ENCODE assay signal across 8 cellular contexts in genomic region chr2:119431976-119432881, GRCh38. TPM values are rescaled to one million over a fixed set of nuclear protein-coding genes. Genes with fewer than 3 reads are reported as not detected.
DNase-seq lines count a peak whose midpoint lies in the region; ATAC-seq and TF ChIP-seq lines count a peak whose summit lies in the region.

No MANE protein-coding gene starts in this region.

- peaks cover 11% of the 10 kb centered on the region for H3K4me1 Mint-ChIP-seq in stimulated activated naive CD8-positive, alpha-beta T cell treated with anti-CD3 and anti-CD28 coated beads, Interleukin-15, Interleukin-2, amounts not matched to agents 100 ng/mL and 50 ng/mL, for 24 hours (ENCODE audit: low read depth)
- peaks cover 12% of the 10 kb centered on the region for H3K4me1 Mint-ChIP-seq in osteocyte (ENCODE audit: unreplicated experiment)

- TF ChIP-seq CTCF in Panc1 (IDR thresholded peaks at IDR 0.05) (no peak), gastroesophageal sphincter (IDR thresholded peaks at IDR 0.05) (no peak), osteocyte (IDR thresholded peaks at IDR 0.05) (no peak)

- H3K4me3 Mint-ChIP-seq in stimulated activated naive CD8-positive, alpha-beta T cell treated with anti-CD3 and anti-CD28 coated beads, Interleukin-15, Interleukin-2, amounts not matched to agents 100 ng/mL and 50 ng/mL, for 24 hours: peak overlapping the region; percentile 56
- peak overlapping the region; percentile 67 for H3K4me3 Mint-ChIP-seq in osteocyte (ENCODE audit: unreplicated experiment)

- peak in 1 of 2 donors; percentile 24 for TF ChIP-seq POLR2A in gastroesophageal sphincter (IDR thresholded peaks at IDR 0.05)

- intact Hi-C loops in Panc1 (cut with micrococcal nuclease; ENCODE audit: unreplicated experiment): no loop called here

- CTCF ChIA-PET in Panc1 (lab: Charles Lee): interaction anchor here (0.5 kb wide), 1 partner anchor 24 kb away, joined by 6 read pairs; no protein-coding TSS in a partner anchor

- no peaks in the 10 kb centered on the region for H3K9me3 Mint-ChIP-seq in stimulated activated naive CD8-positive, alpha-beta T cell treated with anti-CD3 and anti-CD28 coated beads, Interleukin-15, Interleukin-2, amounts not matched to agents 100 ng/mL and 50 ng/mL, for 24 hours
- H3K9me3 Mint-ChIP-seq in osteocyte (ENCODE audit: unreplicated experiment): no peaks in the 10 kb centered on the region

- H3K4me3 ChIP-seq in Panc1 (ENCODE audit: low read depth in 2 of 2, low read length in 2 of 2) (peak overlapping the region in 1 of 2 experiments; percentile 44; a peak in 3 of 4 replicates), gastroesophageal sphincter (peak overlapping the region; percentile 45 to 53)

- POLR2A ChIA-PET in Panc1 (lab: Charles Lee): no interaction called here

- no peak for ATAC-seq in stimulated activated naive CD8-positive, alpha-beta T cell treated with anti-CD3 and anti-CD28 coated beads, Interleukin-15, Interleukin-2, amounts not matched to agents 100 U/mL and 50 U/mL, for 24 hours
- ATAC-seq in Panc1 (peak; percentile 33; the same call in 1 of the 2 replicates), gastroesophageal sphincter (no peak)

- no TSS peak for BruUV-seq in Panc1 (replicated peaks; lab: Mats Ljungman, UMichigan)

- 0 to 8% methylated on average over 6 to 8 of the region's 53 CpGs for WGBS in gastroesophageal sphincter (ENCODE audit: low coverage in 1 of 2), 2 donors

- H3K4me1 ChIP-seq in Panc1 (ENCODE audit: control insufficient read depth, insufficient read depth, low read length) (no peaks in the 10 kb centered on the region; the same call in 1 of the 2 replicates), gastroesophageal sphincter (peaks cover 0 to 24% (median 8%) of the 10 kb centered on the region in 3 donors)

- no peaks in the 10 kb centered on the region for H3K36me3 ChIP-seq in Panc1 (ENCODE audit: control insufficient read depth, insufficient read depth, low read length)
- no peaks in the 10 kb centered on the region for H3K36me3 ChIP-seq in gastroesophageal sphincter

- DNase-seq in stimulated activated naive CD8-positive, alpha-beta T cell treated with anti-CD3 and anti-CD28 coated beads, Interleukin-15, Interleukin-2, amounts not matched to agents 100 U/mL and 50 U/mL, for 24 hours: no peak
- DNase-seq in Panc1 (ENCODE audit: low read depth, low spot score): no peak
- DNase-seq in osteocyte (ENCODE audit: extremely low spot score, unreplicated experiment): no peak
- no peak for DNase-seq in stimulated activated CD4-positive, alpha-beta T cell treated with anti-CD3 and anti-CD28 coated beads, Interleukin-2, amount 100 ng/mL, for 48 hours
- no peak for DNase-seq in activated CD4-positive, alpha-beta T cell treated with anti-CD3 and anti-CD28 coated beads, Interleukin-2, amount 50 U/mL, for 1 hour
- DNase-seq in superior temporal gyrus (ENCODE audit: extremely low spot score): no peak

- H3K27me3 ChIP-seq in Panc1 (ENCODE audit: control insufficient read depth, insufficient read depth, low read length) (peaks cover 11% of the 10 kb centered on the region; the same call in 1 of the 2 replicates), gastroesophageal sphincter (no peaks in the 10 kb centered on the region)

- no peaks in the 10 kb centered on the region for H3K36me3 Mint-ChIP-seq in stimulated activated naive CD8-positive, alpha-beta T cell treated with anti-CD3 and anti-CD28 coated beads, Interleukin-15, Interleukin-2, amounts not matched to agents 100 ng/mL and 50 ng/mL, for 24 hours (ENCODE audit: low read depth)
- H3K36me3 Mint-ChIP-seq in osteocyte (ENCODE audit: unreplicated experiment): no peaks in the 10 kb centered on the region

- no peak for TF ChIP-seq EP300 in gastroesophageal sphincter (IDR thresholded peaks at IDR 0.05)

- H3K27ac Mint-ChIP-seq in stimulated activated naive CD8-positive, alpha-beta T cell treated with anti-CD3 and anti-CD28 coated beads, Interleukin-15, Interleukin-2, amounts not matched to agents 100 ng/mL and 50 ng/mL, for 24 hours: no peak overlapping the region
- H3K27ac Mint-ChIP-seq in osteocyte (ENCODE audit: unreplicated experiment): no peak overlapping the region

- H3K27ac ChIP-seq in Panc1 (ENCODE audit: low read length) (no peak overlapping the region), gastroesophageal sphincter (peak overlapping the region in 3 of 4 donors; percentile 11 to 72 (median 40))

- H3K9me3 ChIP-seq in Panc1 (ENCODE audit: control insufficient read depth, insufficient read depth, low read depth, low read length) (no peaks in the 10 kb centered on the region), gastroesophageal sphincter (no peaks in the 10 kb centered on the region)

- in situ Hi-C loops in Panc1 (cut with HindIII; ENCODE audit: low pct_unique_long_range_greater_than_20kb, low sequenced_read_pairs): no loop called here

- H3K27me3 Mint-ChIP-seq in stimulated activated naive CD8-positive, alpha-beta T cell treated with anti-CD3 and anti-CD28 coated beads, Interleukin-15, Interleukin-2, amounts not matched to agents 100 ng/mL and 50 ng/mL, for 24 hours: peaks cover 58% of the 10 kb centered on the region
- peaks cover 56% of the 10 kb centered on the region for H3K27me3 Mint-ChIP-seq in osteocyte (ENCODE audit: unreplicated experiment)

RNA-seq across cellular contexts. Expression of gene TMEM37, which starts 0.6 kb away (rescaled TPM):
- total RNA-seq in Panc1 (2021; ENCODE audit: unreplicated experiment) (0.28 TPM), gastroesophageal sphincter (1 to 10 TPM in 3 of 4 donors, not detected in 1; 3.0 to 8.1 (median 5.2) TPM), osteocyte (0.21 and 0.40 TPM in 2 replicates)
- polyA plus RNA-seq in Panc1 (2012; ENCODE audit: insufficient read length): 0.38 TPM
